Comparison of ENCODE assay signal across 16 cellular contexts in genomic region chr20:58883243-58883691, GRCh38. TPM values are rescaled to one million over a fixed set of nuclear protein-coding genes. Genes with fewer than 3 reads are reported as not detected.
DNase-seq lines count a peak whose midpoint lies in the region; ATAC-seq and TF ChIP-seq lines count a peak whose summit lies in the region.
"Had no signal": no experiment of that assay in that cellular context is flagged by ENCODE, and none has a peak within 500 bp of the region (broad histone marks: within the 10 kb centered on the region; RNA-seq: fewer than 3 reads in every experiment).

No MANE protein-coding gene starts in this region.

- ATAC-seq in SK-N-SH treated with all-trans-retinoic acid at 6 μM for 48 hours (peak; percentile 87), upper lobe of right lung (no peak)
- ATAC-seq: activated naive CD4-positive, alpha-beta T cell treated with anti-CD3 and anti-CD28 coated beads, Interleukin-2, amount 50 U/mL, for 72 hours had no signal

- H2AFZ ChIP-seq in parathyroid adenoma: peak overlapping the region; percentile 40

- no peaks in the 10 kb centered on the region for H3K36me3 ChIP-seq in parathyroid adenoma (ENCODE audit: control insufficient read depth, insufficient read depth, low read length)
- no peaks in the 10 kb centered on the region for H3K36me3 ChIP-seq in upper lobe of right lung
- H3K36me3 ChIP-seq in effector memory CD4-positive, alpha-beta T cell (ENCODE audit: control insufficient read depth, insufficient read depth, low read length): no peaks in the 10 kb centered on the region
- H3K36me3 ChIP-seq: BLaER1 had no signal

- no peak for TF ChIP-seq CTCF in glutamatergic neuron (IDR thresholded peaks at IDR 0.05; ENCODE audit: partially characterized antibody, unreplicated experiment)
- no peak for TF ChIP-seq CTCF in parathyroid adenoma (IDR thresholded peaks at IDR 0.05)
- no peak for TF ChIP-seq CTCF in upper lobe of right lung (IDR thresholded peaks at IDR 0.05)

- no peak overlapping the region for H3K9ac ChIP-seq in parathyroid adenoma
- H3K9ac ChIP-seq: BLaER1, KMS-11 had no signal

- H3K4me2 ChIP-seq in parathyroid adenoma (ENCODE audit: low read length): peak overlapping the region; percentile 64
- H3K4me2 ChIP-seq: BLaER1, KMS-11 had no signal

- H3K36me3 Mint-ChIP-seq in glutamatergic neuron (ENCODE audit: unreplicated experiment): peaks cover 5% of the 10 kb centered on the region
- H3K36me3 Mint-ChIP-seq in activated CD4-positive, alpha-beta T cell treated with anti-CD3 and anti-CD28 coated beads, Interleukin-2, amount 10 ng/mL, durations not matched to agents 7 days and 5 days (ENCODE audit: low read depth): no peaks in the 10 kb centered on the region
- H3K36me3 Mint-ChIP-seq: activated naive CD4-positive, alpha-beta T cell treated with anti-CD3 and anti-CD28 coated beads, Interleukin-2, amount 50 U/mL, for 72 hours; memory B cell had no signal

- H3K27me3 ChIP-seq in parathyroid adenoma (ENCODE audit: control insufficient read depth, insufficient read depth, low read length) (no peaks in the 10 kb centered on the region), upper lobe of right lung (no peaks in the 10 kb centered on the region)
- no peaks in the 10 kb centered on the region for H3K27me3 ChIP-seq in effector memory CD4-positive, alpha-beta T cell (replicated peaks; ENCODE audit: control insufficient read depth, insufficient read depth, low read length, poor library complexity, severe bottlenecking)
- H3K27me3 ChIP-seq: BLaER1 had no signal

- peak; percentile 62 for DNase-seq in G401 (ENCODE audit: low spot score)
- no peak for DNase-seq in glutamatergic neuron
- DNase-seq in posterior vena cava (ENCODE audit: low spot score): no peak
- DNase-seq in activated CD4-positive, alpha-beta T cell treated with anti-CD3 and anti-CD28 coated beads, Interleukin-2, amount 10 ng/mL, durations not matched to agents 7 days and 5 days: no peak
- no peak for DNase-seq in upper lobe of right lung
- DNase-seq in effector memory CD4-positive, alpha-beta T cell: no peak
- DNase-seq: activated CD4-positive, CD25-positive, alpha-beta regulatory T cell; activated CD8-positive, alpha-beta memory T cell treated with anti-CD3 and anti-CD28 coated beads, Interleukin-2, amount 50 U/mL, for 4 hours; NCI-H146; posterior cingulate gyrus had no signal

- H3K4me1 Mint-ChIP-seq in glutamatergic neuron (ENCODE audit: low read depth, unreplicated experiment): peaks cover 51% of the 10 kb centered on the region
- H3K4me1 Mint-ChIP-seq in activated CD4-positive, alpha-beta T cell treated with anti-CD3 and anti-CD28 coated beads, Interleukin-2, amount 10 ng/mL, durations not matched to agents 7 days and 5 days: peaks cover 45% of the 10 kb centered on the region

- H3K9me3 ChIP-seq in parathyroid adenoma (ENCODE audit: control insufficient read depth, low read length) (no peaks in the 10 kb centered on the region), upper lobe of right lung (no peaks in the 10 kb centered on the region)
- no peaks in the 10 kb centered on the region for H3K9me3 ChIP-seq in effector memory CD4-positive, alpha-beta T cell (ENCODE audit: control insufficient read depth, low read length)

- in situ Hi-C loops in G401 (cut with HindIII; ENCODE audit: low sequenced_read_pairs): no loop called here

- POLR2A ChIA-PET in activated CD4-positive, alpha-beta T cell treated with anti-CD3 and anti-CD28 coated beads, Interleukin-2, amount 10 ng/mL, durations not matched to agents 7 days and 5 days (lab: Charles Lee): no interaction called here

- H3K27ac ChIP-seq in parathyroid adenoma (no peak overlapping the region), upper lobe of right lung (no peak overlapping the region)
- H3K27ac ChIP-seq in effector memory CD4-positive, alpha-beta T cell (ENCODE audit: insufficient read depth, low read length, poor library complexity, severe bottlenecking): no peak overlapping the region
- H3K27ac ChIP-seq: BLaER1, KMS-11 had no signal

- H3K9me3 Mint-ChIP-seq in glutamatergic neuron (ENCODE audit: unreplicated experiment): peaks cover 4% of the 10 kb centered on the region
- H3K9me3 Mint-ChIP-seq in activated CD4-positive, alpha-beta T cell treated with anti-CD3 and anti-CD28 coated beads, Interleukin-2, amount 10 ng/mL, durations not matched to agents 7 days and 5 days: no peaks in the 10 kb centered on the region
- H3K9me3 Mint-ChIP-seq: activated naive CD4-positive, alpha-beta T cell treated with anti-CD3 and anti-CD28 coated beads, Interleukin-2, amount 50 U/mL, for 72 hours; memory B cell had no signal

- H3K27me3 Mint-ChIP-seq in glutamatergic neuron (ENCODE audit: unreplicated experiment): peaks cover 3% of the 10 kb centered on the region
- H3K27me3 Mint-ChIP-seq in activated CD4-positive, alpha-beta T cell treated with anti-CD3 and anti-CD28 coated beads, Interleukin-2, amount 10 ng/mL, durations not matched to agents 7 days and 5 days: no peaks in the 10 kb centered on the region
- H3K27me3 Mint-ChIP-seq: memory B cell had no signal

- CTCF ChIA-PET in activated CD4-positive, alpha-beta T cell treated with anti-CD3 and anti-CD28 coated beads, Interleukin-2, amount 10 ng/mL, durations not matched to agents 7 days and 5 days (lab: Charles Lee): interaction anchor here (0.8 to 1.5 kb wide), 2 partner anchors 13 to 232 kb away, joined by 3 read pairs; partner anchors contain the start of gene STX16

- H3K4me3 Mint-ChIP-seq in glutamatergic neuron (ENCODE audit: unreplicated experiment): peak overlapping the region; percentile 61
- no peak overlapping the region for H3K4me3 Mint-ChIP-seq in activated CD4-positive, alpha-beta T cell treated with anti-CD3 and anti-CD28 coated beads, Interleukin-2, amount 10 ng/mL, durations not matched to agents 7 days and 5 days
- H3K4me3 Mint-ChIP-seq: memory B cell had no signal

- H3K4me1 ChIP-seq in parathyroid adenoma (no peaks in the 10 kb centered on the region), upper lobe of right lung (no peaks in the 10 kb centered on the region)
- peaks cover under 1% of the 10 kb centered on the region for H3K4me1 ChIP-seq in effector memory CD4-positive, alpha-beta T cell (ENCODE audit: control insufficient read depth, insufficient read depth, low read length, poor library complexity, severe bottlenecking)

- peak overlapping the region; percentile 14 for H3K27ac Mint-ChIP-seq in glutamatergic neuron (ENCODE audit: unreplicated experiment)
- H3K27ac Mint-ChIP-seq in activated CD4-positive, alpha-beta T cell treated with anti-CD3 and anti-CD28 coated beads, Interleukin-2, amount 10 ng/mL, durations not matched to agents 7 days and 5 days: no peak overlapping the region
- H3K27ac Mint-ChIP-seq: activated naive CD4-positive, alpha-beta T cell treated with anti-CD3 and anti-CD28 coated beads, Interleukin-2, amount 50 U/mL, for 72 hours; memory B cell had no signal

- H3K79me2 ChIP-seq in parathyroid adenoma: no peaks in the 10 kb centered on the region

- H3K4me3 ChIP-seq in parathyroid adenoma (ENCODE audit: low read depth, low read length): peak overlapping the region; percentile 32
- H3K4me3 ChIP-seq in upper lobe of right lung: no peak overlapping the region
- no peak overlapping the region for H3K4me3 ChIP-seq in effector memory CD4-positive, alpha-beta T cell (ENCODE audit: insufficient read depth, low read depth, low read length, poor library complexity, severe bottlenecking)
- H3K4me3 ChIP-seq: BLaER1 had no signal

- intact Hi-C loops in posterior vena cava (cut with DNase I) (no loop called here), upper lobe of right lung (cut with DNase I) (no loop called here)

TF ChIP-seq in SK-N-SH treated with all-trans-retinoic acid at 6 μM for 48 hours, 23 proteins besides CTCF, POLR2A, EP300 and RAD21:
- TF ChIP-seq TOX (CRISPR knock-in tag; IDR thresholded peaks at IDR 0.05; ENCODE audit: borderline replicate concordance) (no peak), PPARA (CRISPR knock-in tag; IDR thresholded peaks at IDR 0.05; ENCODE audit: borderline replicate concordance) (no peak), SNAI2 (CRISPR knock-in tag; IDR thresholded peaks at IDR 0.05) (no peak), PATZ1 (CRISPR knock-in tag; IDR thresholded peaks at IDR 0.05; ENCODE audit: borderline replicate concordance) (no peak), ISL1 (CRISPR knock-in tag; IDR thresholded peaks at IDR 0.05) (no peak), ZC3H10 (CRISPR knock-in tag; IDR thresholded peaks at IDR 0.05) (no peak), CSDC2 (CRISPR knock-in tag; IDR thresholded peaks at IDR 0.05) (no peak), OSR1 (CRISPR knock-in tag; IDR thresholded peaks at IDR 0.05) (no peak), ZFP3 (CRISPR knock-in tag; IDR thresholded peaks at IDR 0.05) (no peak), GLIS3 (CRISPR knock-in tag; IDR thresholded peaks at IDR 0.05) (no peak), ESRRG (CRISPR knock-in tag; IDR thresholded peaks at IDR 0.05) (no peak)

RNA-seq across cellular contexts. Expression of gene GNAS, which starts 30.8 kb away (rescaled TPM):
- 580 and 603 TPM in 2 replicates for total RNA-seq in G401 (2014; rRNA removed; shearing (Covaris generic))
- 1,989 TPM for total RNA-seq in glutamatergic neuron (ENCODE audit: unreplicated experiment)
- 100 to 1,000 TPM; 651 to 700 TPM for total RNA-seq in posterior vena cava
- 1,000 to 10,000 TPM; 1,022 to 1,326 TPM for total RNA-seq in activated CD4-positive, alpha-beta T cell treated with anti-CD3 and anti-CD28 coated beads, Interleukin-2, amount 10 ng/mL, durations not matched to agents 7 days and 5 days
- 746 TPM for total RNA-seq in upper lobe of right lung

RNA-seq across cellular contexts. Expression of gene GNAS-AS1, which starts 32.6 kb away (rescaled TPM):
- not detected in 2 replicates for total RNA-seq in G401 (2014; rRNA removed; shearing (Covaris generic))
- 11.7 TPM for total RNA-seq in glutamatergic neuron (ENCODE audit: unreplicated experiment)
- total RNA-seq in posterior vena cava: not detected
- total RNA-seq in activated CD4-positive, alpha-beta T cell treated with anti-CD3 and anti-CD28 coated beads, Interleukin-2, amount 10 ng/mL, durations not matched to agents 7 days and 5 days: 1 to 10 TPM in 1 of 2 experiments, under 1 TPM in 1; 0.96 to 1.5 TPM
- total RNA-seq in upper lobe of right lung: 1.1 TPM
